28 cellular contexts compared by ENCODE assay signal in genomic region chr15:80556694-80557367, GRCh38.
DNase-seq lines count a peak whose midpoint lies in the region; ATAC-seq and TF ChIP-seq lines count a peak whose summit lies in the region.
"Had no signal": no experiment of that assay in that cellular context is flagged by ENCODE, and none has a peak within 500 bp of the region (broad histone marks: within the 10 kb centered on the region; RNA-seq: fewer than 3 reads in every experiment).

No MANE protein-coding gene starts in this region.

- H3K9me3 Mint-ChIP-seq in activated CD8-positive, alpha-beta T cell treated with anti-CD3 and anti-CD28 coated beads, Interleukin-2, amount 10 ng/mL, durations not matched to agents 7 days and 5 days (ENCODE audit: insufficient read depth) = no peaks in the 10 kb centered on the region
- H3K9me3 Mint-ChIP-seq: activated T-helper 17 cell treated with anti-CD3 and anti-CD28 coated beads, Interleukin-2, amount 50 U/mL, for 72 hours; brain; stimulated activated naive CD8-positive, alpha-beta T cell treated with anti-CD3 and anti-CD28 coated beads, Interleukin-15, Interleukin-2, amounts not matched to agents 100 ng/mL and 50 ng/mL, for 24 hours; WTC11 had no signal

- no peaks in the 10 kb centered on the region for H3K36me3 Mint-ChIP-seq in activated CD8-positive, alpha-beta T cell treated with anti-CD3 and anti-CD28 coated beads, Interleukin-2, amount 10 ng/mL, durations not matched to agents 7 days and 5 days (ENCODE audit: low read depth)
- H3K36me3 Mint-ChIP-seq: activated naive CD8-positive, alpha-beta T cell; CD4-positive, alpha-beta memory T cell; WTC11 had no signal

- H3K4me1 Mint-ChIP-seq in activated CD8-positive, alpha-beta T cell treated with anti-CD3 and anti-CD28 coated beads, Interleukin-2, amount 10 ng/mL, durations not matched to agents 7 days and 5 days (ENCODE audit: low read depth) = no peaks in the 10 kb centered on the region
- H3K4me1 Mint-ChIP-seq: activated T-helper 17 cell treated with anti-CD3 and anti-CD28 coated beads, Interleukin-2, amount 50 U/mL, for 72 hours; brain had no signal

- H3K9me3 ChIP-seq in thyroid gland = no peaks in the 10 kb centered on the region
- H3K9me3 ChIP-seq: gastrocnemius medialis, tibial artery had no signal

- TF ChIP-seq POLR2A in thyroid gland (IDR thresholded peaks at IDR 0.05) = peak in 1 of 2 donors; percentile 14

- H3K36me3 ChIP-seq in thyroid gland = no peaks in the 10 kb centered on the region
- H3K36me3 ChIP-seq: gastrocnemius medialis had no signal

- H3K4me3 ChIP-seq in fibroblast of villous mesenchyme (ENCODE audit: low read depth, low read length) (no peak overlapping the region), thyroid gland (replicated peaks in 1 of 3) (no peak overlapping the region)
- H3K4me3 ChIP-seq: gastrocnemius medialis, PC-9, tibial artery had no signal

- no peaks in the 10 kb centered on the region for H3K27me3 ChIP-seq in thyroid gland
- H3K27me3 ChIP-seq: gastrocnemius medialis, tibial artery had no signal

- peaks cover 9% of the 10 kb centered on the region for H3K27me3 Mint-ChIP-seq in activated CD8-positive, alpha-beta T cell treated with anti-CD3 and anti-CD28 coated beads, Interleukin-2, amount 10 ng/mL, durations not matched to agents 7 days and 5 days (ENCODE audit: low read depth)
- H3K27me3 Mint-ChIP-seq: brain had no signal

- WGBS in thyroid gland, 2 donors = 27% methylated on average over 7 of the region's 7 CpGs

- DNase-seq in DMS153 (lab: John Stamatoyannopoulos, UW) = peak; percentile 65
- no peak for DNase-seq in DMS153 treated with DMSO at 0.1 percent for 48 hours (lab: John Stamatoyannopoulos, UW; ENCODE audit: unreplicated experiment)
- peak; percentile 45 for DNase-seq in NCI-H510A (lab: John Stamatoyannopoulos, UW)
- DNase-seq in fibroblast of villous mesenchyme (ENCODE audit: low read depth) = peak; percentile 50
- DNase-seq in thyroid gland = peak; percentile 85 to 90
- DNase-seq in activated CD8-positive, alpha-beta T cell treated with anti-CD3 and anti-CD28 coated beads, Interleukin-2, amount 10 ng/mL, durations not matched to agents 7 days and 5 days = no peak
- DNase-seq in T-helper 2 cell = no peak
- DNase-seq: activated CD4-positive, alpha-beta T cell treated with anti-CD3 and anti-CD28 coated beads, Interleukin-2, amount 50 U/mL, for 1 hour; activated CD8-positive, alpha-beta memory T cell treated with anti-CD3 and anti-CD28 coated beads, Interleukin-2, amount 50 U/mL, for 4 hours; CD4-positive, alpha-beta memory T cell; effector CD4-positive, alpha-beta T cell; gastrocnemius medialis; GOT3; hypothalamus; left ventricle myocardium superior; PC-9; posterior cingulate gyrus; Right ventricle myocardium superior; T1000; tibial artery had no signal

- H3K4me3 Mint-ChIP-seq in activated CD8-positive, alpha-beta T cell treated with anti-CD3 and anti-CD28 coated beads, Interleukin-2, amount 10 ng/mL, durations not matched to agents 7 days and 5 days = no peak overlapping the region
- H3K4me3 Mint-ChIP-seq: activated naive CD8-positive, alpha-beta T cell; activated T-helper 17 cell treated with anti-CD3 and anti-CD28 coated beads, Interleukin-2, amount 50 U/mL, for 72 hours; brain; stimulated activated naive CD8-positive, alpha-beta T cell treated with anti-CD3 and anti-CD28 coated beads, Interleukin-15, Interleukin-2, amounts not matched to agents 100 ng/mL and 50 ng/mL, for 24 hours; WTC11 had no signal

- intact Hi-C loops in thyroid gland (cut with DNase I) = no loop called here

- POLR2A ChIA-PET in activated CD8-positive, alpha-beta T cell treated with anti-CD3 and anti-CD28 coated beads, Interleukin-2, amount 10 ng/mL, durations not matched to agents 7 days and 5 days (lab: Charles Lee) = no interaction called here

- TF ChIP-seq CTCF in fibroblast of villous mesenchyme (IDR thresholded peaks at IDR 0.05; ENCODE audit: insufficient read depth, low read depth, low read length) (no peak), thyroid gland (IDR thresholded peaks at IDR 0.05) (no peak)

- no peak overlapping the region for H3K27ac Mint-ChIP-seq in activated CD8-positive, alpha-beta T cell treated with anti-CD3 and anti-CD28 coated beads, Interleukin-2, amount 10 ng/mL, durations not matched to agents 7 days and 5 days
- H3K27ac Mint-ChIP-seq: activated naive CD8-positive, alpha-beta T cell; activated T-helper 17 cell treated with anti-CD3 and anti-CD28 coated beads, Interleukin-2, amount 50 U/mL, for 72 hours; brain; CD4-positive, alpha-beta memory T cell; stimulated activated naive CD8-positive, alpha-beta T cell treated with anti-CD3 and anti-CD28 coated beads, Interleukin-15, Interleukin-2, amounts not matched to agents 100 ng/mL and 50 ng/mL, for 24 hours; WTC11 had no signal

- ATAC-seq in GM18870 (IDR thresholded peaks at IDR 0.05; ENCODE audit: unreplicated experiment) = no peak
- no peak for ATAC-seq in activated CD8-positive, alpha-beta T cell treated with anti-CD3 and anti-CD28 coated beads, Interleukin-2, amount 10 ng/mL, durations not matched to agents 7 days and 5 days
- ATAC-seq: activated T-helper 17 cell treated with anti-CD3 and anti-CD28 coated beads, Interleukin-2, amount 50 U/mL, for 72 hours; gastrocnemius medialis; left ventricle myocardium superior; sciatic nerve; WTC11 had no signal

- H3K4me1 ChIP-seq in thyroid gland = peaks cover 55 to 62% of the 10 kb centered on the region in 2 donors
- H3K4me1 ChIP-seq: gastrocnemius medialis, tibial artery had no signal

- H3K27ac ChIP-seq in thyroid gland = peak overlapping the region; percentile 81 to 87 (median 83)
- H3K27ac ChIP-seq: 22Rv1, gastrocnemius medialis, PC-9, tibial artery had no signal

- CTCF ChIA-PET in activated CD8-positive, alpha-beta T cell treated with anti-CD3 and anti-CD28 coated beads, Interleukin-2, amount 10 ng/mL, durations not matched to agents 7 days and 5 days (lab: Charles Lee) = no interaction called here

Comparison
In these comparisons a context has a peak if more than half of its experiments do, and no peak if none do; other contexts are left out.
1. DNase-seq: peak in DMS153 (single experiment), NCI-H510A (single experiment), fibroblast of villous mesenchyme (single experiment) and thyroid gland (2 of 2); none in DMS153 treated with DMSO at 0.1 percent for 48 hours (single experiment), activated CD8-positive, alpha-beta T cell treated with anti-CD3 and anti-CD28 coated beads, Interleukin-2, amount 10 ng/mL, durations not matched to agents 7 days and 5 days (single experiment) and T-helper 2 cell (0 of 5).